In genomic region chr2:33292981-33293586, GRCh38 we compare ENCODE assay signal across 14 cellular contexts.
DNase-seq lines count a peak whose midpoint lies in the region; ATAC-seq, FAIRE-seq and TF ChIP-seq lines count a peak whose summit lies in the region.
"Had no signal": no experiment of that assay in that cellular context is flagged by ENCODE, and none has a peak within 500 bp of the region (broad histone marks: within the 10 kb centered on the region; RNA-seq: fewer than 3 reads in every experiment).

No MANE protein-coding gene starts in this region.

- no TSS peak for BruUV-seq in K562 (replicated peaks; lab: Mats Ljungman, UMichigan)

- H3K4me3 ChIP-seq in MM.1S (ENCODE audit: low read length) (no peak overlapping the region), K562 (no peak overlapping the region), right cardiac atrium (ENCODE audit: low read length) (no peak overlapping the region)

- H2AFZ ChIP-seq in MM.1S (ENCODE audit: low read length) (no peak overlapping the region), K562 (ENCODE audit: low read depth, low read length) (no peak overlapping the region)

- TF ChIP-seq EP300 in K562 (IDR thresholded peaks at IDR 0.05; ENCODE audit: low read length) = no peak

- H3K9me3 ChIP-seq in MM.1S (replicated peaks; ENCODE audit: insufficient read depth, low read length) (no peaks in the 10 kb centered on the region), K562 (replicated peaks; ENCODE audit: control insufficient read depth, insufficient read depth, low read depth, low read length) (no peaks in the 10 kb centered on the region), right cardiac atrium (ENCODE audit: control insufficient read depth, low read length) (no peaks in the 10 kb centered on the region)

- no peak for ATAC-seq in K562
- ATAC-seq in right cardiac atrium = peak; percentile 34 to 40
- ATAC-seq in stimulated activated naive CD8-positive, alpha-beta T cell treated with anti-CD3 and anti-CD28 coated beads, Interleukin-15, Interleukin-2, amounts not matched to agents 100 U/mL and 50 U/mL, for 24 hours = no peak
- no peak for ATAC-seq in HG03196 (IDR thresholded peaks at IDR 0.05; ENCODE audit: unreplicated experiment)
- ATAC-seq: activated CD4-positive, alpha-beta T cell treated with anti-CD3 and anti-CD28 coated beads for 36 hours had no signal

- 50% methylated on average over 11 of the region's 11 CpGs for WGBS in K562 (ENCODE audit: insufficient coverage, low coverage, missing lambda C conversion rate)
- WGBS in right cardiac atrium = 70% methylated on average over 11 of the region's 11 CpGs

- in situ Hi-C loops in K562 (cut with MboI) = no loop called here

- TF ChIP-seq RAD21 in K562 (CRISPR knock-in tag; conservative IDR thresholded peaks at IDR 0.05 in 1 of 2, IDR thresholded peaks at IDR 0.05 in 1 of 2) = no peak

- CTCF ChIA-PET in K562 (lab: Yijun Ruan, JAX; ENCODE audit: low intra/inter-chr PET ratio) = no interaction called here

- no peaks in the 10 kb centered on the region for H3F3A ChIP-seq in MM.1S (ENCODE audit: insufficient read depth, low read length)

- no peak for TF ChIP-seq CTCF in MM.1S (IDR thresholded peaks at IDR 0.05; ENCODE audit: low read length)
- TF ChIP-seq CTCF in K562 (IDR thresholded peaks at IDR 0.05 in 2 of 3, conservative IDR thresholded peaks at IDR 0.05 in 1 of 3; ENCODE audit: insufficient read depth in 2 of 3, low read depth in 1 of 3, low read length in 3 of 3) = no peak

- no peaks in the 10 kb centered on the region for H3K9me2 ChIP-seq in MM.1S (replicated peaks; ENCODE audit: insufficient read depth, low read length)

- DNase-seq in DMS153 (lab: John Stamatoyannopoulos, UW) = peak; percentile 49
- peak; percentile 67 for DNase-seq in MM.1S
- DNase-seq in K562 (ENCODE audit: extremely low read depth in 1 of 4, low spot score in 3 of 4) = no peak
- DNase-seq in right cardiac atrium = no peak
- DNase-seq in NK-92 (lab: John Stamatoyannopoulos, UW; ENCODE audit: unreplicated experiment) = no peak
- no peak for DNase-seq in stimulated activated naive CD8-positive, alpha-beta T cell treated with anti-CD3 and anti-CD28 coated beads, Interleukin-15, Interleukin-2, amounts not matched to agents 100 U/mL and 50 U/mL, for 24 hours
- DNase-seq in hypothalamus (lab: John Stamatoyannopoulos, UW) = no peak
- DNase-seq: activated CD4-positive, alpha-beta T cell treated with anti-CD3 and anti-CD28 coated beads for 36 hours; central memory CD4-positive, alpha-beta T cell; DMS79 treated with DMSO at 0.1 percent for 48 hours; NCI-H82; SW 1271 had no signal

- intact Hi-C loops in K562 (cut with micrococcal nuclease) = no loop called here
- intact Hi-C loops in right cardiac atrium (cut with DNase I) = no loop called here

- H3K4me1 ChIP-seq in MM.1S (ENCODE audit: low read length) (peaks cover 7% of the 10 kb centered on the region), K562 (replicated peaks in 1 of 2; ENCODE audit: control insufficient read depth in 2 of 2, insufficient read depth in 2 of 2, low read length in 2 of 2) (peaks cover 0 to 9% of the 10 kb centered on the region in 2 experiments; a peak in 2 of 5 replicates), right cardiac atrium (ENCODE audit: control insufficient read depth, insufficient read depth, low read length) (peaks cover 4% of the 10 kb centered on the region)

- TF ChIP-seq POLR2A in K562 (conservative IDR thresholded peaks at IDR 0.05) = no peak

- H3K9ac ChIP-seq in MM.1S (ENCODE audit: low read length) = no peak overlapping the region
- no peak overlapping the region for H3K9ac ChIP-seq in K562 (ENCODE audit: insufficient read depth in 1 of 2, low read depth in 2 of 2, low read length in 2 of 2)

- no peaks in the 10 kb centered on the region for H3K9me1 ChIP-seq in K562 (ENCODE audit: control insufficient read depth, insufficient read depth, low read length)

- POLR2A ChIA-PET in K562 (lab: Yijun Ruan, JAX) = no interaction called here

- FAIRE-seq in K562 (lab: Jason Lieb, UNC) = no peak
- FAIRE-seq: urothelium cell line had no signal

- H3K79me2 ChIP-seq in MM.1S (ENCODE audit: low read length) = no peaks in the 10 kb centered on the region
- no peaks in the 10 kb centered on the region for H3K79me2 ChIP-seq in K562 (ENCODE audit: control insufficient read depth, insufficient read depth, low read length)

- no peak overlapping the region for H3K27ac ChIP-seq in MM.1S (ENCODE audit: low read length)
- no peak overlapping the region for H3K27ac ChIP-seq in K562 (ENCODE audit: extremely low read depth, low read depth, low read length)
- H3K27ac ChIP-seq in right cardiac atrium (ENCODE audit: low read length) = no peak overlapping the region

- peaks cover 6% of the 10 kb centered on the region; the same call in 1 of the 2 replicates for H3K27me3 ChIP-seq in MM.1S (replicated peaks; ENCODE audit: insufficient read depth, low read length)
- H3K27me3 ChIP-seq in K562 (ENCODE audit: control insufficient read depth in 2 of 2, insufficient read depth in 2 of 2, low read length in 2 of 2) = no peaks in the 10 kb centered on the region
- no peaks in the 10 kb centered on the region for H3K27me3 ChIP-seq in right cardiac atrium (ENCODE audit: control insufficient read depth, insufficient read depth)

- no peaks in the 10 kb centered on the region for H4K20me1 ChIP-seq in MM.1S (ENCODE audit: insufficient read depth, low read length)
- no peaks in the 10 kb centered on the region for H4K20me1 ChIP-seq in K562 (replicated peaks; ENCODE audit: control insufficient read depth, insufficient read depth, low read length)

- H3K4me2 ChIP-seq in MM.1S (ENCODE audit: low read depth, low read length) = peak overlapping the region; percentile 11; the same call in 1 of the 2 replicates
- H3K4me2 ChIP-seq in K562 (ENCODE audit: insufficient read depth, low read length) = no peak overlapping the region

- H3K36me3 ChIP-seq in MM.1S (replicated peaks; ENCODE audit: insufficient read depth, low read length) (no peaks in the 10 kb centered on the region), K562 (ENCODE audit: control insufficient read depth, insufficient read depth, low read length) (no peaks in the 10 kb centered on the region)

TF ChIP-seq in K562, 482 proteins besides CTCF, POLR2A, EP300 and RAD21:
- TF ChIP-seq, protein P1, sequence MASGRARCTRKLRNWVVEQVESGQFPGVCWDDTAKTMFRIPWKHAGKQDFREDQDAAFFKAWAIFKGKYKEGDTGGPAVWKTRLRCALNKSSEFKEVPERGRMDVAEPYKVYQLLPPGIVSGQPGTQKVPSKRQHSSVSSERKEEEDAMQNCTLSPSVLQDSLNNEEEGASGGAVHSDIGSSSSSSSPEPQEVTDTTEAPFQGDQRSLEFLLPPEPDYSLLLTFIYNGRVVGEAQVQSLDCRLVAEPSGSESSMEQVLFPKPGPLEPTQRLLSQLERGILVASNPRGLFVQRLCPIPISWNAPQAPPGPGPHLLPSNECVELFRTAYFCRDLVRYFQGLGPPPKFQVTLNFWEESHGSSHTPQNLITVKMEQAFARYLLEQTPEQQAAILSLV (tag; IDR thresholded peaks at IDR 0.05) = peak; percentile 38; the same call in 1 of the 2 replicates
- no peak for TF ChIP-seq PHTF2 (CRISPR knock-in tag; IDR thresholded peaks at IDR 0.05)
- peak; percentile 76 for TF ChIP-seq CEBPB (tag; IDR thresholded peaks at IDR 0.05)
- TF ChIP-seq, protein P2, sequence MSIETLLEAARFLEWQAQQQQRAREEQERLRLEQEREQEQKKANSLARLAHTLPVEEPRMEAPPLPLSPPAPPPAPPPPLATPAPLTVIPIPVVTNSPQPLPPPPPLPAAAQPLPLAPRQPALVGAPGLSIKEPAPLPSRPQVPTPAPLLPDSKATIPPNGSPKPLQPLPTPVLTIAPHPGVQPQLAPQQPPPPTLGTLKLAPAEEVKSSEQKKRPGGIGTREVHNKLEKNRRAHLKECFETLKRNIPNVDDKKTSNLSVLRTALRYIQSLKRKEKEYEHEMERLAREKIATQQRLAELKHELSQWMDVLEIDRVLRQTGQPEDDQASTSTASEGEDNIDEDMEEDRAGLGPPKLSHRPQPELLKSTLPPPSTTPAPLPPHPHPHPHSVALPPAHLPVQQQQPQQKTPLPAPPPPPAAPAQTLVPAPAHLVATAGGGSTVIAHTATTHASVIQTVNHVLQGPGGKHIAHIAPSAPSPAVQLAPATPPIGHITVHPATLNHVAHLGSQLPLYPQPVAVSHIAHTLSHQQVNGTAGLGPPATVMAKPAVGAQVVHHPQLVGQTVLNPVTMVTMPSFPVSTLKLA (conservative IDR thresholded peaks at IDR 0.05) = no peak
- no peak for TF ChIP-seq CEBPG (CRISPR knock-in tag; IDR thresholded peaks at IDR 0.05)
- peak; percentile 44 to 73; a peak in 3 of 4 replicates for TF ChIP-seq CEBPG (tag; conservative IDR thresholded peaks at IDR 0.05 in 1 of 2, IDR thresholded peaks at IDR 0.05 in 1 of 2)
- TF ChIP-seq OTX1 (CRISPR knock-in tag; IDR thresholded peaks at IDR 0.05) = no peak

Comparison
In these comparisons a context has a peak if more than half of its experiments do, and no peak if none do; other contexts are left out.
1. DNase-seq: peak in DMS153 (single experiment) and MM.1S (single experiment); none in K562 (0 of 4), right cardiac atrium (0 of 3), NK-92 (single experiment), stimulated activated naive CD8-positive, alpha-beta T cell treated with anti-CD3 and anti-CD28 coated beads, Interleukin-15, Interleukin-2, amounts not matched to agents 100 U/mL and 50 U/mL, for 24 hours (single experiment) and hypothalamus (0 of 51).
2. ATAC-seq: peak in right cardiac atrium (2 of 2); none in K562 (single experiment), stimulated activated naive CD8-positive, alpha-beta T cell treated with anti-CD3 and anti-CD28 coated beads, Interleukin-15, Interleukin-2, amounts not matched to agents 100 U/mL and 50 U/mL, for 24 hours (single experiment) and HG03196 (single experiment).